Comparison of ENCODE assay signal across 17 cellular contexts in genomic region chr4:99473131-99473530, GRCh38. TPM values are rescaled to one million over a fixed set of nuclear protein-coding genes. Genes with fewer than 3 reads are reported as not detected.
"Had no signal": no experiment of that assay in that cellular context is flagged by ENCODE, and none has a peak within 500 bp of the region (broad histone marks: within the 10 kb centered on the region; RNA-seq: fewer than 3 reads in every experiment).

No MANE protein-coding gene starts in this region.

- H3K36me3 Mint-ChIP-seq: activated naive CD4-positive, alpha-beta T cell treated with anti-CD3 and anti-CD28 coated beads, Interleukin-2, amount 50 U/mL, for 72 hours; naive B cell had no signal

- H3K9me3 Mint-ChIP-seq: activated naive CD4-positive, alpha-beta T cell treated with anti-CD3 and anti-CD28 coated beads, Interleukin-2, amount 50 U/mL, for 72 hours; naive B cell; T-helper 2 cell treated with Interferon-gamma antibody and Interleukin-4, amounts not matched to agents 5 μg/mL and 100 μg/mL, for 36 hours had no signal

- H3K4me3 ChIP-seq: colonic mucosa, right atrium auricular region, smooth muscle cell, tibial artery had no signal

- H3K27ac ChIP-seq: colonic mucosa, right atrium auricular region, tibial artery had no signal

- H3K4me2 ChIP-seq: smooth muscle cell had no signal

- H3K4me3 Mint-ChIP-seq: naive B cell; T-helper 2 cell treated with Interferon-gamma antibody and Interleukin-4, amounts not matched to agents 5 μg/mL and 100 μg/mL, for 36 hours had no signal

- ATAC-seq: activated CD4-positive, CD25-positive, alpha-beta regulatory T cell treated with anti-CD3 and anti-CD28 coated beads, Interleukin-2, amount 50 U/mL, for 24 hours; activated naive CD4-positive, alpha-beta T cell treated with anti-CD3 and anti-CD28 coated beads, Interleukin-2, amount 50 U/mL, for 72 hours had no signal

- H3K9me3 ChIP-seq: colonic mucosa, right atrium auricular region, tibial artery had no signal

- H3K36me3 ChIP-seq: colonic mucosa, right atrium auricular region, tibial artery had no signal

- H3K4me1 Mint-ChIP-seq: naive B cell had no signal

- H3K27me3 ChIP-seq: colonic mucosa, right atrium auricular region, tibial artery had no signal

- DNase-seq: activated CD4-positive, alpha-beta T cell treated with anti-CD3 and anti-CD28 coated beads, Interleukin-2, amount 50 U/mL, for 4 hours; activated effector memory CD4-positive, alpha-beta T cell treated with anti-CD3 and anti-CD28 coated beads, Interleukin-2, amount 50 U/mL, for 16 hours; activated T-cell treated with anti-CD3 and anti-CD28 coated beads, Interleukin-2, amount 50 U/mL, for 1 hour; amygdala; colonic mucosa; effector CD4-positive, alpha-beta T cell; head of caudate nucleus; naive B cell; SW 1271; tibial artery had no signal

- H3K27ac Mint-ChIP-seq: activated naive CD4-positive, alpha-beta T cell treated with anti-CD3 and anti-CD28 coated beads, Interleukin-2, amount 50 U/mL, for 72 hours; naive B cell; T-helper 2 cell treated with Interferon-gamma antibody and Interleukin-4, amounts not matched to agents 5 μg/mL and 100 μg/mL, for 36 hours had no signal

- H3K4me1 ChIP-seq: colonic mucosa, right atrium auricular region, tibial artery had no signal

RNA-seq across cellular contexts. Expression of gene C4orf17, which starts 37.7 kb away (rescaled TPM):
- total RNA-seq: activated naive CD4-positive, alpha-beta T cell treated with anti-CD3 and anti-CD28 coated beads, Interleukin-2, amount 50 U/mL, for 72 hours; cardiac septum; colonic mucosa; liver; right atrium auricular region; smooth muscle cell had no signal
- polyA plus RNA-seq: liver, smooth muscle cell had no signal

RNA-seq across cellular contexts. Expression of gene ADH7, which starts 38.0 kb away (rescaled TPM):
- total RNA-seq: activated naive CD4-positive, alpha-beta T cell treated with anti-CD3 and anti-CD28 coated beads, Interleukin-2, amount 50 U/mL, for 72 hours; cardiac septum; colonic mucosa; right atrium auricular region; smooth muscle cell had no signal
- polyA plus RNA-seq: liver, smooth muscle cell had no signal
